ENCODE assay signal across 14 cellular contexts in the genomic region with DNA sequence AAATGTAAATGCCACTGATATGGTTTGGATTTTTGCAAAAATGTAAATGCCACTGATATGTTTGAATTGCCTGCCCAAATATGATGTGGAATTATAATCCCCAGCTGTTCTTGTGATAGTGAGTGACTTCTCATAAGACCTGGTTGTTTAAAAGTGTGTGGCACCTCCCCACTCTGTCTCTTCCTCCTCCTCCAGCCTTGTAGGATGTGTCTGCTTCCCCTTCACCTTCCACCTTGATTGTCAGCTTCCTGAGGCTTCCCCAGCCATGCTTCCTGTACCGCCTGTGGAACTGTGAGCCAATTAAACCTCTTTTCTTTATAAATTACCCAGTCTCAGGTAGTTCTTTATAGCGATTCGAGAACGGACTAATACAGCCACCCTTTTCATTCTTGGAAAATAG. TPM values are rescaled to one million over a fixed set of nuclear protein-coding genes. Genes with fewer than 3 reads are reported as not detected.
DNase-seq lines count a peak whose midpoint lies in the region; ATAC-seq and TF ChIP-seq lines count a peak whose summit lies in the region.
"Had no signal": no experiment of that assay in that cellular context is flagged by ENCODE, and none has a peak within 500 bp of the region (broad histone marks: within the 10 kb centered on the region; RNA-seq: fewer than 3 reads in every experiment).

No MANE protein-coding gene starts in this region.

- TF ChIP-seq CTCF in brain (conservative IDR thresholded peaks at IDR 0.05) (no peak), progenitor cell of endocrine pancreas (IDR thresholded peaks at IDR 0.05; ENCODE audit: unreplicated experiment) (no peak)

- H3K36me3 Mint-ChIP-seq in activated T-cell treated with anti-CD3 and anti-CD28 coated beads, Interleukin-2, amount 50 U/mL, for 72 hours (ENCODE audit: insufficient read depth in 2 of 2) = peaks cover 13 to 16% of the 10 kb centered on the region in 2 donors
- H3K36me3 Mint-ChIP-seq in brain (peaks cover 10% of the 10 kb centered on the region), progenitor cell of endocrine pancreas (ENCODE audit: insufficient read depth) (no peaks in the 10 kb centered on the region)

- no peak for ATAC-seq in activated T-cell treated with anti-CD3 and anti-CD28 coated beads, Interleukin-2, amount 50 U/mL, for 72 hours (replicated peaks in 1 of 2)

- H3K27me3 Mint-ChIP-seq in activated T-cell treated with anti-CD3 and anti-CD28 coated beads, Interleukin-2, amount 50 U/mL, for 72 hours (ENCODE audit: low read depth) = no peaks in the 10 kb centered on the region
- H3K27me3 Mint-ChIP-seq in brain (peaks cover 15% of the 10 kb centered on the region), progenitor cell of endocrine pancreas (no peaks in the 10 kb centered on the region)

- H3K27ac Mint-ChIP-seq in activated T-cell treated with anti-CD3 and anti-CD28 coated beads, Interleukin-2, amount 50 U/mL, for 72 hours = peak overlapping the region; percentile 47
- peak overlapping the region in 4 of 5 experiments; percentile 9 to 72 (median 52) for H3K27ac Mint-ChIP-seq in brain
- peak overlapping the region; percentile 59 for H3K27ac Mint-ChIP-seq in progenitor cell of endocrine pancreas

- H3K4me1 Mint-ChIP-seq in activated T-cell treated with anti-CD3 and anti-CD28 coated beads, Interleukin-2, amount 50 U/mL, for 72 hours (ENCODE audit: low read depth) = peaks cover 53% of the 10 kb centered on the region
- H3K4me1 Mint-ChIP-seq in brain = peaks cover 50% of the 10 kb centered on the region
- peaks cover 18% of the 10 kb centered on the region for H3K4me1 Mint-ChIP-seq in progenitor cell of endocrine pancreas (ENCODE audit: low read depth)

- H3K9me3 Mint-ChIP-seq in activated T-cell treated with anti-CD3 and anti-CD28 coated beads, Interleukin-2, amount 50 U/mL, for 72 hours = peaks cover 0 to 2% of the 10 kb centered on the region in 2 donors
- no peaks in the 10 kb centered on the region for H3K9me3 Mint-ChIP-seq in brain
- no peaks in the 10 kb centered on the region for H3K9me3 Mint-ChIP-seq in progenitor cell of endocrine pancreas (ENCODE audit: low read depth)

- H3K4me3 Mint-ChIP-seq in activated T-cell treated with anti-CD3 and anti-CD28 coated beads, Interleukin-2, amount 50 U/mL, for 72 hours = peak overlapping the region; percentile 18 to 35
- H3K4me3 Mint-ChIP-seq in brain (peak overlapping the region; percentile 32 to 87 (median 77)), progenitor cell of endocrine pancreas (ENCODE audit: low read depth) (peak overlapping the region; percentile 61)

- DNase-seq in activated T-cell treated with anti-CD3 and anti-CD28 coated beads, Interleukin-2, amount 50 U/mL, for 72 hours = no peak
- no peak for DNase-seq in activated T-cell treated with anti-CD3 and anti-CD28 coated beads, Interleukin-2, amount 50 U/mL, for 1 hour
- DNase-seq in NCI-H69 (lab: John Stamatoyannopoulos, UW) (peak; percentile 8), progenitor cell of endocrine pancreas (ENCODE audit: low spot score, unreplicated experiment) (no peak), MV-4-11 (lab: John Stamatoyannopoulos, UW) (no peak), SHP77 treated with DMSO at 0.1 percent for 48 hours (lab: John Stamatoyannopoulos, UW) (no peak), NK-92 (lab: John Stamatoyannopoulos, UW; ENCODE audit: unreplicated experiment) (no peak)
- DNase-seq: midbrain; NCI-H1694 treated with DMSO at 0.1 percent for 48 hours; NCI-H82; SIG-M5; stimulated activated CD4-positive, alpha-beta T cell treated with anti-CD3 and anti-CD28 coated beads, Interleukin-4, amount 100 ng/mL, for 24 hours; stimulated activated naive CD4-positive, alpha-beta T cell treated with Interleukin-2 at 50 U/mL for 16 hours had no signal

RNA-seq across cellular contexts. Expression of a gene that starts 1.3 kb away (rescaled TPM):
- total RNA-seq in activated T-cell treated with anti-CD3 and anti-CD28 coated beads, Interleukin-2, amount 50 U/mL, for 72 hours = 100 to 1,000 TPM; 285 to 355 TPM
- 144 TPM for polyA plus RNA-seq in brain (ENCODE audit: insufficient read depth, low read depth, low replicate concordance)
- total RNA-seq in progenitor cell of endocrine pancreas = 208 and 223 TPM in 2 replicates

RNA-seq across cellular contexts. Expression of a gene that starts 50.3 kb away (rescaled TPM):
- 10 to 100 TPM; 46.4 to 47.0 TPM for total RNA-seq in activated T-cell treated with anti-CD3 and anti-CD28 coated beads, Interleukin-2, amount 50 U/mL, for 72 hours
- 9.2 TPM for polyA plus RNA-seq in brain (ENCODE audit: insufficient read depth, low read depth, low replicate concordance)
- total RNA-seq in progenitor cell of endocrine pancreas = 32.5 and 33.9 TPM in 2 replicates

RNA-seq across cellular contexts. Expression of a gene that starts 55.6 kb away (rescaled TPM):
- total RNA-seq in activated T-cell treated with anti-CD3 and anti-CD28 coated beads, Interleukin-2, amount 50 U/mL, for 72 hours = 10 to 100 TPM; 17.9 to 18.5 TPM
- 16.9 TPM for polyA plus RNA-seq in brain (ENCODE audit: insufficient read depth, low read depth, low replicate concordance)
- total RNA-seq in progenitor cell of endocrine pancreas = 9.3 TPM in 2 replicates

RNA-seq across cellular contexts. Expression of a gene that starts 55.7 kb away (rescaled TPM):
- 10 to 100 TPM in 1 of 2 donors, 1 to 10 TPM in 1; 9.6 to 10.3 TPM for total RNA-seq in activated T-cell treated with anti-CD3 and anti-CD28 coated beads, Interleukin-2, amount 50 U/mL, for 72 hours
- polyA plus RNA-seq in brain (ENCODE audit: insufficient read depth, low read depth, low replicate concordance) = 1.7 TPM
- total RNA-seq in progenitor cell of endocrine pancreas = 1.2 and 1.7 TPM in 2 replicates

Comparison
In these comparisons a context has a peak if more than half of its experiments do, and no peak if none do; other contexts are left out.
1. H3K4me3 Mint-ChIP-seq: peak in every context shown above with its lines; median percentile 77 in brain; 61 in progenitor cell of endocrine pancreas; 26 in activated T-cell treated with anti-CD3 and anti-CD28 coated beads, Interleukin-2, amount 50 U/mL, for 72 hours.